ENCODE assay signal across 36 cellular contexts in the genomic region with DNA sequence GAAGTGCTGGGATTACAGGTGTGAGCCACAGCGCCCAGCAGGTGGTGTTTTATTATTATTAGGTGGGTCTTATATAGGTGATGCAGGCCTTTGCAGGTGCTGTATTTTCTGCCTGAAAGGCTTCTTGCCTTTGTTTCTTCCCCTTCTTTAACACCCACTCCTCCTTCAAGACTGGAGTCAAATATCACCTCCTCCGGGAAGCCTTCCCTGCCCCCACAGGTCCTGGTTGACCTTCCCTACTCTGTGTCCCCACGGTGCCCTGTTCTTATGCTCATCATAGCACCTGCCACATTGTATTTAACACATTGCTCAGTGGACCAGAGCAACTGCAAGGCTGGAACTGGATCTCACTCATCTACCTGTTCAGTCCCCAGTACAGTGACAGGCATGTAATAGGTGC. TPM values are rescaled to one million over a fixed set of nuclear protein-coding genes. Genes with fewer than 3 reads are reported as not detected.
"Had no signal": no experiment of that assay in that cellular context is flagged by ENCODE, and none has a peak within 500 bp of the region (broad histone marks: within the 10 kb centered on the region; RNA-seq: fewer than 3 reads in every experiment).

No MANE protein-coding gene starts in this region.

- H3K27ac Mint-ChIP-seq: activated CD4-positive, alpha-beta memory T cell treated with anti-CD3 and anti-CD28 coated beads for 36 hours; activated CD4-positive, alpha-beta T cell treated with anti-CD3 and anti-CD28 coated beads for 36 hours; activated CD4-positive, alpha-beta T cell treated with anti-CD3 and anti-CD28 coated beads, Interleukin-2, amount 10 ng/mL, durations not matched to agents 24 days and 14 days; activated CD8-positive, alpha-beta memory T cell treated with anti-CD3 and anti-CD28 coated beads, Interleukin-2, amount 10 ng/mL, durations not matched to agents 7 days and 5 days; activated CD8-positive, alpha-beta T cell treated with anti-CD3 and anti-CD28 coated beads, Interleukin-2, amount 10 ng/mL, durations not matched to agents 7 days and 5 days; activated naive CD4-positive, alpha-beta T cell treated with anti-CD3 and anti-CD28 coated beads, Interleukin-2, amount 10 ng/mL, durations not matched to agents 7 days and 5 days; activated naive CD4-positive, alpha-beta T cell treated with anti-CD3 and anti-CD28 coated beads, Interleukin-2, amount 50 U/mL, for 72 hours; activated naive CD8-positive, alpha-beta T cell treated with anti-CD3 and anti-CD28 coated beads, Interleukin-2, amount 10 ng/mL, durations not matched to agents 7 days and 5 days; activated T-helper 1 cell treated with anti-CD3 and anti-CD28 coated beads, Interleukin-12 subunit alpha, Interleukin-12 subunit beta, Interleukin-2, Interleukin-4 antibody, amounts not matched to agents 30 ng/mL and 10 ng/mL and 1 ng/mL, durations not matched to agents 14 hours and 24 hours and 36 hours; activated T-helper 2 cell treated with anti-CD3 and anti-CD28 coated beads, Interferon-gamma antibody, Interleukin-2, Interleukin-4, amounts not matched to agents 10 μg/mL and 5 μg/mL and 100 μg/mL, durations not matched to agents 14 hours and 24 hours and 36 hours; brain had no signal

- H3K9me3 Mint-ChIP-seq: activated CD4-positive, alpha-beta memory T cell treated with anti-CD3 and anti-CD28 coated beads for 36 hours; activated CD4-positive, alpha-beta T cell treated with anti-CD3 and anti-CD28 coated beads, Interleukin-2, amount 10 ng/mL, durations not matched to agents 24 days and 14 days; activated naive CD4-positive, alpha-beta T cell treated with anti-CD3 and anti-CD28 coated beads, Interleukin-2, amount 10 ng/mL, durations not matched to agents 7 days and 5 days; activated naive CD8-positive, alpha-beta T cell treated with anti-CD3 and anti-CD28 coated beads, Interleukin-2, amount 10 ng/mL, durations not matched to agents 7 days and 5 days; activated T-helper 1 cell treated with anti-CD3 and anti-CD28 coated beads, Interleukin-12 subunit alpha, Interleukin-12 subunit beta, Interleukin-2, Interleukin-4 antibody, amounts not matched to agents 30 ng/mL and 10 ng/mL and 1 ng/mL, durations not matched to agents 14 hours and 24 hours and 36 hours; activated T-helper 2 cell treated with anti-CD3 and anti-CD28 coated beads, Interferon-gamma antibody, Interleukin-2, Interleukin-4, amounts not matched to agents 10 μg/mL and 5 μg/mL and 100 μg/mL, durations not matched to agents 14 hours and 24 hours and 36 hours had no signal

- H3K36me3 Mint-ChIP-seq: activated CD4-positive, alpha-beta memory T cell treated with anti-CD3 and anti-CD28 coated beads for 36 hours; activated CD8-positive, alpha-beta memory T cell treated with anti-CD3 and anti-CD28 coated beads, Interleukin-2, amount 10 ng/mL, durations not matched to agents 7 days and 5 days; activated naive CD4-positive, alpha-beta T cell treated with anti-CD3 and anti-CD28 coated beads, Interleukin-2, amount 10 ng/mL, durations not matched to agents 7 days and 5 days; activated naive CD4-positive, alpha-beta T cell treated with anti-CD3 and anti-CD28 coated beads, Interleukin-2, amount 50 U/mL, for 72 hours; activated naive CD8-positive, alpha-beta T cell treated with anti-CD3 and anti-CD28 coated beads, Interleukin-2, amount 10 ng/mL, durations not matched to agents 7 days and 5 days; brain had no signal

- H3K27me3 ChIP-seq: ascending aorta, breast epithelium, cardiac muscle cell, colonic mucosa, esophagus muscularis mucosa, gastroesophageal sphincter had no signal

- H3K4me3 Mint-ChIP-seq: activated CD4-positive, alpha-beta memory T cell treated with anti-CD3 and anti-CD28 coated beads for 36 hours; activated CD4-positive, alpha-beta T cell treated with anti-CD3 and anti-CD28 coated beads for 36 hours; activated CD4-positive, alpha-beta T cell treated with anti-CD3 and anti-CD28 coated beads, Interleukin-2, amount 10 ng/mL, durations not matched to agents 24 days and 14 days; activated CD8-positive, alpha-beta memory T cell treated with anti-CD3 and anti-CD28 coated beads, Interleukin-2, amount 10 ng/mL, durations not matched to agents 7 days and 5 days; activated CD8-positive, alpha-beta T cell treated with anti-CD3 and anti-CD28 coated beads, Interleukin-2, amount 10 ng/mL, durations not matched to agents 7 days and 5 days; activated naive CD4-positive, alpha-beta T cell treated with anti-CD3 and anti-CD28 coated beads, Interleukin-2, amount 10 ng/mL, durations not matched to agents 7 days and 5 days; activated naive CD8-positive, alpha-beta T cell treated with anti-CD3 and anti-CD28 coated beads, Interleukin-2, amount 10 ng/mL, durations not matched to agents 7 days and 5 days; activated T-helper 1 cell treated with anti-CD3 and anti-CD28 coated beads, Interleukin-12 subunit alpha, Interleukin-12 subunit beta, Interleukin-2, Interleukin-4 antibody, amounts not matched to agents 30 ng/mL and 10 ng/mL and 1 ng/mL, durations not matched to agents 14 hours and 24 hours and 36 hours; brain had no signal

- ATAC-seq: activated CD4-positive, alpha-beta T cell treated with anti-CD3 and anti-CD28 coated beads for 36 hours; activated CD8-positive, alpha-beta memory T cell treated with anti-CD3 and anti-CD28 coated beads, Interleukin-2, amount 10 ng/mL, durations not matched to agents 7 days and 5 days; activated CD8-positive, alpha-beta T cell treated with anti-CD3 and anti-CD28 coated beads, Interleukin-2, amount 10 ng/mL, durations not matched to agents 7 days and 5 days; activated naive CD4-positive, alpha-beta T cell treated with anti-CD3 and anti-CD28 coated beads, Interleukin-2, amount 50 U/mL, for 72 hours; gastroesophageal sphincter had no signal

- H3K36me3 ChIP-seq: ascending aorta, breast epithelium, cardiac muscle cell, colonic mucosa, esophagus muscularis mucosa, gastroesophageal sphincter had no signal

- DNase-seq: activated CD4-positive, alpha-beta memory T cell treated with anti-CD3 and anti-CD28 coated beads for 36 hours; activated CD4-positive, alpha-beta T cell treated with anti-CD3 and anti-CD28 coated beads for 36 hours; activated CD4-positive, alpha-beta T cell treated with anti-CD3 and anti-CD28 coated beads, Interleukin-2, amount 10 ng/mL, durations not matched to agents 24 days and 14 days; activated CD4-positive, CD25-positive, alpha-beta regulatory T cell; activated CD4-positive, CD25-positive, alpha-beta regulatory T cell treated with anti-CD3 and anti-CD28 coated beads, Interleukin-2, amount 50 U/mL, for 72 hours; activated CD8-positive, alpha-beta memory T cell treated with anti-CD3 and anti-CD28 coated beads, Interleukin-2, amount 10 ng/mL, durations not matched to agents 7 days and 5 days; activated CD8-positive, alpha-beta memory T cell treated with anti-CD3 and anti-CD28 coated beads, Interleukin-2, amount 50 U/mL, for 4 hours; activated CD8-positive, alpha-beta T cell treated with anti-CD3 and anti-CD28 coated beads, Interleukin-2, amount 10 ng/mL, durations not matched to agents 7 days and 5 days; activated effector memory CD4-positive, alpha-beta T cell treated with anti-CD3 and anti-CD28 coated beads, Interleukin-2, amount 50 U/mL, for 16 hours; activated naive CD4-positive, alpha-beta T cell treated with anti-CD3 and anti-CD28 coated beads, Interleukin-2, amount 10 ng/mL, durations not matched to agents 7 days and 5 days; activated naive CD8-positive, alpha-beta T cell treated with anti-CD3 and anti-CD28 coated beads, Interleukin-2, amount 10 ng/mL, durations not matched to agents 7 days and 5 days; activated T-cell treated with anti-CD3 and anti-CD28 coated beads, Interleukin-2, amount 50 U/mL, for 1 hour; activated T-cell treated with anti-CD3 and anti-CD28 coated beads, Interleukin-2, amount 50 U/mL, for 48 hours; central memory CD4-positive, alpha-beta T cell; cerebellar nuclear complex; colonic mucosa; effector memory CD4-positive, alpha-beta T cell; erythroblast; foreskin melanocyte; head of caudate nucleus; T-helper 2 cell had no signal

- H3K4me1 Mint-ChIP-seq: activated CD4-positive, alpha-beta T cell treated with anti-CD3 and anti-CD28 coated beads for 36 hours; activated CD4-positive, alpha-beta T cell treated with anti-CD3 and anti-CD28 coated beads, Interleukin-2, amount 10 ng/mL, durations not matched to agents 24 days and 14 days; activated CD8-positive, alpha-beta memory T cell treated with anti-CD3 and anti-CD28 coated beads, Interleukin-2, amount 10 ng/mL, durations not matched to agents 7 days and 5 days; activated naive CD4-positive, alpha-beta T cell treated with anti-CD3 and anti-CD28 coated beads, Interleukin-2, amount 10 ng/mL, durations not matched to agents 7 days and 5 days; activated naive CD8-positive, alpha-beta T cell treated with anti-CD3 and anti-CD28 coated beads, Interleukin-2, amount 10 ng/mL, durations not matched to agents 7 days and 5 days had no signal

- H3K27ac ChIP-seq: ascending aorta, breast epithelium, cardiac muscle cell, colonic mucosa, esophagus muscularis mucosa, gastroesophageal sphincter had no signal

- H3K4me3 ChIP-seq: ascending aorta, breast epithelium, cardiac muscle cell, colonic mucosa, esophagus muscularis mucosa, gastroesophageal sphincter had no signal

- H3K9me3 ChIP-seq: ascending aorta, breast epithelium, colonic mucosa, esophagus muscularis mucosa, gastroesophageal sphincter had no signal

- H3K4me1 ChIP-seq: ascending aorta, breast epithelium, colonic mucosa, gastroesophageal sphincter had no signal

- H3K27me3 Mint-ChIP-seq: activated naive CD4-positive, alpha-beta T cell treated with anti-CD3 and anti-CD28 coated beads, Interleukin-2, amount 10 ng/mL, durations not matched to agents 7 days and 5 days; brain had no signal

RNA-seq across cellular contexts. Expression of gene LGI2, which starts 39.8 kb away (rescaled TPM):
- total RNA-seq: activated CD4-positive, alpha-beta memory T cell treated with anti-CD3 and anti-CD28 coated beads for 36 hours; activated CD4-positive, alpha-beta T cell treated with anti-CD3 and anti-CD28 coated beads for 36 hours; activated CD4-positive, alpha-beta T cell treated with anti-CD3 and anti-CD28 coated beads, Interleukin-2, amount 10 ng/mL, durations not matched to agents 24 days and 14 days; activated CD8-positive, alpha-beta memory T cell treated with anti-CD3 and anti-CD28 coated beads for 36 hours; activated CD8-positive, alpha-beta memory T cell treated with anti-CD3 and anti-CD28 coated beads, Interleukin-2, amount 10 ng/mL, durations not matched to agents 7 days and 5 days; activated CD8-positive, alpha-beta T cell treated with anti-CD3 and anti-CD28 coated beads, Interleukin-2, amount 10 ng/mL, durations not matched to agents 7 days and 5 days; activated naive CD4-positive, alpha-beta T cell treated with anti-CD3 and anti-CD28 coated beads, Interleukin-2, amount 50 U/mL, for 72 hours; activated naive CD8-positive, alpha-beta T cell treated with anti-CD3 and anti-CD28 coated beads, Interleukin-2, amount 10 ng/mL, durations not matched to agents 7 days and 5 days; activated T-helper 1 cell treated with anti-CD3 and anti-CD28 coated beads, Interleukin-12 subunit alpha, Interleukin-12 subunit beta, Interleukin-2, Interleukin-4 antibody, amounts not matched to agents 30 ng/mL and 10 ng/mL and 1 ng/mL, durations not matched to agents 14 hours and 24 hours and 36 hours; activated T-helper 2 cell treated with anti-CD3 and anti-CD28 coated beads, Interferon-gamma antibody, Interleukin-2, Interleukin-4, amounts not matched to agents 10 μg/mL and 5 μg/mL and 100 μg/mL, durations not matched to agents 14 hours and 24 hours and 36 hours; dermis microvascular lymphatic vessel endothelial cell; fibroblast of villous mesenchyme; glomerular endothelial cell; T-helper 1 cell treated with Interleukin-12 subunit alpha and Interleukin-12 subunit beta and Interleukin-4 antibody, amounts not matched to agents 30 ng/mL and 1 ng/mL, for 36 hours had no signal
- polyA plus RNA-seq: fibroblast of lung had no signal
